ENCODE assay signal across 8 cellular contexts in the genomic region with DNA sequence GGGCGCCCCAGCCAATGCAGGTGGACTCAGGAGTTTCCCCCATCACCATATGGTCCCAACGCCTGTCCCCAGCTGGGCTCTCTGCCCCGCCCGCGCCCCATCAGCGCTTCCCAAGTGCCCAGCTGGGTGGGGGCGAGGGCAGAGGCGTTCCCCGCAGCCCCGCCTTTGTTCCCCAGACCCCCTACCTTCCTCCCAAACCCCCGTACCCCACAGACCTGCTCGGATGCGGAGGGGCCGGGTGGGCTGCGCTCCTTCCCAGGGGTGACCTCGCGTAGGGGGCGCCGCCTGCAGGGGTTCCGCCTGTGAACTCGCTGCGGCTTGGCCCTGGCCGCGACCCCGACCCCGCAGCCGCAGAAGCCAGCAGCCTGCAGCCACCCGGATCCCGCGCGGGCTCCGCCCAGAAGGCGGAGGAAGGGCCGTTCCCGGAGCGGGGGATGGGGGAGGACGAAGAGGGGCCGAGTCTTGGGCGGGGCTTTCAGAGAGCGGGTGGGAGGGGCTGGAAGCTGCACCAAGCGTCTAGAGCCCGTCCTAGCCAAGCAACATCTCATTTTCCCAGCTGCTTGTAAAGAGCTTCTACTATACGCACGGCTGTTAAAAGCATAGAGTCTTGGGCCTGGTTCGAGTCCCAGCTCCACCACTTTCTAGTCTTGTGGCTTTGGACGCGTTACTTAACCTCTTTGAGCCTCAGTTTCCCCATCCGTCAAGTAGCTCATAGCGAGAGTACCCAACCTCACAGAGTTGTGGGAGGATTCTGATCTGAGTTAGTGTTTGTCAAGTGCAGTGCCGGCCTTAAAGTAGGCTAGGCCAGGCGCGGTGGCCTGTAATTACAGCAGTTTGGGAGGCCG. TPM values are rescaled to one million over a fixed set of nuclear protein-coding genes. Genes with fewer than 3 reads are reported as not detected.
DNase-seq lines count a peak whose midpoint lies in the region; ATAC-seq and TF ChIP-seq lines count a peak whose summit lies in the region.

A gene with protein sequence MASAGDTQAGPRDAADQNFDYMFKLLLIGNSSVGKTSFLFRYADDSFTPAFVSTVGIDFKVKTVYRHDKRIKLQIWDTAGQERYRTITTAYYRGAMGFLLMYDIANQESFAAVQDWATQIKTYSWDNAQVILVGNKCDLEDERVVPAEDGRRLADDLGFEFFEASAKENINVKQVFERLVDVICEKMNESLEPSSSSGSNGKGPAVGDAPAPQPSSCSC (minus strand): TSS at position 404 of the 845 bp plus-strand sequence. CDS start 2,258 bp downstream, outside the sequence.

- H3K27ac Mint-ChIP-seq in osteocyte (ENCODE audit: unreplicated experiment), result peak within 1 kb of the TSS; percentile 34

- H3K79me2 ChIP-seq in SU-DHL-6 (ENCODE audit: insufficient read depth, low read length), result no peaks in the 10 kb centered on the region

- no peaks in the 10 kb centered on the region for H3K9me3 Mint-ChIP-seq in osteocyte (ENCODE audit: unreplicated experiment)

- H3K4me3 ChIP-seq in SU-DHL-6 (ENCODE audit: insufficient read depth, low read length, poor library complexity, severe bottlenecking), result peak within 1 kb of the TSS; percentile 32
- H3K4me3 ChIP-seq in testis, result peak within 1 kb of the TSS; percentile 61 to 65

- no peaks in the 10 kb centered on the region for H3K27me3 ChIP-seq in SU-DHL-6 (ENCODE audit: low read length)
- H3K27me3 ChIP-seq in testis, result no peaks in the 10 kb centered on the region

- peaks cover 13% of the 10 kb centered on the region for H3K4me1 ChIP-seq in testis

- H2AFZ ChIP-seq in SU-DHL-6 (ENCODE audit: low read depth, low read length, severe bottlenecking), result peak within 1 kb of the TSS; percentile 56

- H3K36me3 Mint-ChIP-seq in osteocyte (ENCODE audit: unreplicated experiment), result peaks cover 4% of the 10 kb centered on the region

- H3K36me3 ChIP-seq in SU-DHL-6 (ENCODE audit: low read length) (no peaks in the 10 kb centered on the region), testis (ENCODE audit: low read depth, missing control alignments) (no peaks in the 10 kb centered on the region)

- no peaks in the 10 kb centered on the region for H3K27me3 Mint-ChIP-seq in osteocyte (ENCODE audit: unreplicated experiment)

- TF ChIP-seq CTCF in C4-2B (conservative IDR thresholded peaks at IDR 0.05) (no peak), SU-DHL-6 (IDR thresholded peaks at IDR 0.05; ENCODE audit: insufficient read depth, low read length, poor library complexity, severe bottlenecking) (no peak), osteocyte (IDR thresholded peaks at IDR 0.05) (no peak), testis (IDR thresholded peaks at IDR 0.05) (no peak)

- intact Hi-C loops in Right ventricle myocardium superior (cut with DNase I) (no loop called here), testis (cut with DNase I; ENCODE audit: low total_unique reads) (no loop called here)

- no peaks in the 10 kb centered on the region for H3K9me2 ChIP-seq in SU-DHL-6 (replicated peaks; ENCODE audit: insufficient read depth, low read length)

- TF ChIP-seq POLR2A in testis (IDR thresholded peaks at IDR 0.05), result no peak

- H3K4me3 Mint-ChIP-seq in osteocyte (ENCODE audit: unreplicated experiment), result peak within 1 kb of the TSS; percentile 63

- H4K20me1 ChIP-seq in SU-DHL-6 (ENCODE audit: low read depth, low read length), result no peaks in the 10 kb centered on the region

- H3K27ac ChIP-seq in C4-2B, result peak within 1 kb of the TSS; percentile 99
- no peak within 1 kb of the TSS for H3K27ac ChIP-seq in SU-DHL-6 (ENCODE audit: low read depth, low read length)
- peak within 1 kb of the TSS; percentile 52 to 76 for H3K27ac ChIP-seq in testis

- H3K4me2 ChIP-seq in SU-DHL-6 (ENCODE audit: low read depth, low read length, poor library complexity, severe bottlenecking), result peak within 1 kb of the TSS; percentile 56

- peaks cover 4% of the 10 kb centered on the region; the same call in 1 of the 2 replicates for H3F3A ChIP-seq in SU-DHL-6 (ENCODE audit: insufficient read depth)

- 6 to 9% methylated on average over 32 to 53 of the region's 53 CpGs for WGBS in testis, 2 donors

- peak within 1 kb of the TSS; percentile 50 for H3K9ac ChIP-seq in SU-DHL-6 (ENCODE audit: low read length)

- peak; percentile 55 for ATAC-seq in GM21515 (IDR thresholded peaks at IDR 0.05; ENCODE audit: unreplicated experiment)
- peak; percentile 97 for ATAC-seq in Right ventricle myocardium superior (ENCODE audit: poor library complexity)

- peaks cover 23% of the 10 kb centered on the region for H3K4me1 Mint-ChIP-seq in osteocyte (ENCODE audit: unreplicated experiment)

- DNase-seq in NCI-H1105 treated with DMSO at 0.1 percent for 48 hours (lab: John Stamatoyannopoulos, UW) (peak; percentile 89), Right ventricle myocardium superior (peak; percentile 96), osteocyte (ENCODE audit: extremely low spot score, unreplicated experiment) (peak; percentile 91), testis (peak; percentile 91)
- DNase-seq in activated naive CD8-positive, alpha-beta T cell treated with anti-CD3 and anti-CD28 coated beads, Interleukin-2, amount 50 U/mL, for 16 hours (ENCODE audit: low read depth, low spot score), result peak; percentile 50

- H3K9me3 ChIP-seq in SU-DHL-6 (ENCODE audit: insufficient read depth, low read length) (no peaks in the 10 kb centered on the region), testis (no peaks in the 10 kb centered on the region)

RNA-seq across cellular contexts. Expression of the gene that starts here (rescaled TPM):
- 7.9 TPM for total RNA-seq in Right ventricle myocardium superior
- 2.6 and 4.3 TPM in 2 replicates for total RNA-seq in osteocyte
- total RNA-seq in testis, result 1 to 10 TPM; 6.7 to 9.8 TPM
- polyA plus RNA-seq in testis (ENCODE audit: insufficient read depth, low read depth, low replicate concordance), result 4.5 TPM
